Comparison of ENCODE assay signal across 28 cellular contexts in genomic region chr13:99671746-99672145, GRCh38.
"Had no signal": no experiment of that assay in that cellular context is flagged by ENCODE, and none has a peak within 500 bp of the region (broad histone marks: within the 10 kb centered on the region; RNA-seq: fewer than 3 reads in every experiment).

No MANE protein-coding gene starts in this region.

- H3K36me3 Mint-ChIP-seq: type B pancreatic cell had no signal

- H3K27me3 Mint-ChIP-seq: stimulated activated naive B cell treated with anti-CD40 and anti-IgM and Interleukin-4, amounts not matched to agents 10 μg/mL and 1 μg/mL and 100 μg/mL, for 72 hours; stimulated activated naive CD8-positive, alpha-beta T cell treated with anti-CD3 and anti-CD28 coated beads, Interleukin-15, Interleukin-2, amounts not matched to agents 100 ng/mL and 50 ng/mL, for 24 hours had no signal

- H3K9me3 Mint-ChIP-seq: immature natural killer cell; naive thymus-derived CD8-positive, alpha-beta T cell; stimulated activated naive CD8-positive, alpha-beta T cell treated with anti-CD3 and anti-CD28 coated beads, Interleukin-15, Interleukin-2, amounts not matched to agents 100 ng/mL and 50 ng/mL, for 24 hours; type B pancreatic cell had no signal

- DNase-seq: heart left ventricle; hypothalamus; immature natural killer cell; kidney; left colon; left lung; lower lobe of right lung; mammary epithelial cell; naive thymus-derived CD8-positive, alpha-beta T cell; nucleus accumbens; pancreas; posterior cingulate gyrus; retina; right cardiac atrium; stimulated activated CD4-positive, alpha-beta T cell treated with anti-CD3 and anti-CD28 coated beads, Interleukin-12 subunit alpha, Interleukin-12 subunit beta, amount 100 ng/mL, for 4 hours; stimulated activated CD4-positive, alpha-beta T cell treated with anti-CD3 and anti-CD28 coated beads, Interleukin-15, amount 100 ng/mL, for 24 hours; stimulated activated CD4-positive, alpha-beta T cell treated with anti-CD3 and anti-CD28 coated beads, Interleukin-2, amount 100 ng/mL, for 24 hours; stimulated activated CD4-positive, alpha-beta T cell treated with anti-CD3 and anti-CD28 coated beads, Interleukin-4, amount 100 ng/mL, for 1 hour; stimulated activated naive B cell treated with anti-CD40 and anti-IgM and Interleukin-4, amounts not matched to agents 10 μg/mL and 1 μg/mL and 100 μg/mL, for 72 hours; substantia nigra; uterus had no signal

- ATAC-seq: heart left ventricle; left colon; left lung; naive thymus-derived CD8-positive, alpha-beta T cell; pancreas; right cardiac atrium; sciatic nerve; stimulated activated naive B cell treated with anti-CD40 and anti-IgM and Interleukin-4, amounts not matched to agents 10 μg/mL and 1 μg/mL and 100 μg/mL, for 72 hours had no signal

- H3K4me1 Mint-ChIP-seq: immature natural killer cell had no signal

- H3K27ac ChIP-seq: heart left ventricle, left lung, lower lobe of right lung, pancreas, prostate gland, skin epidermis, tibial nerve, uterus had no signal

- H3K9me3 ChIP-seq: heart left ventricle, left lung, lower lobe of right lung, pancreas, prostate gland, tibial nerve, uterus had no signal

- H3K4me3 ChIP-seq: heart left ventricle, left lung, lower lobe of right lung, pancreas, prostate gland, skin epidermis, tibial nerve, uterus had no signal

- H3K27ac Mint-ChIP-seq: nephron; stimulated activated naive B cell treated with anti-CD40 and anti-IgM and Interleukin-4, amounts not matched to agents 10 μg/mL and 1 μg/mL and 100 μg/mL, for 72 hours; stimulated activated naive CD8-positive, alpha-beta T cell treated with anti-CD3 and anti-CD28 coated beads, Interleukin-15, Interleukin-2, amounts not matched to agents 100 ng/mL and 50 ng/mL, for 24 hours; type B pancreatic cell had no signal

- H3K4me1 ChIP-seq: left lung, lower lobe of right lung, pancreas, prostate gland, uterus had no signal

- H3K4me3 Mint-ChIP-seq: immature natural killer cell; naive thymus-derived CD8-positive, alpha-beta T cell; nephron; stimulated activated naive B cell treated with anti-CD40 and anti-IgM and Interleukin-4, amounts not matched to agents 10 μg/mL and 1 μg/mL and 100 μg/mL, for 72 hours; stimulated activated naive CD8-positive, alpha-beta T cell treated with anti-CD3 and anti-CD28 coated beads, Interleukin-15, Interleukin-2, amounts not matched to agents 100 ng/mL and 50 ng/mL, for 24 hours; type B pancreatic cell had no signal

- H3K27me3 ChIP-seq: heart left ventricle, left lung, pancreas, tibial nerve, uterus had no signal

- H3K36me3 ChIP-seq: heart left ventricle, left lung, lower lobe of right lung, pancreas, prostate gland, tibial nerve, uterus had no signal
